In the genomic region with DNA sequence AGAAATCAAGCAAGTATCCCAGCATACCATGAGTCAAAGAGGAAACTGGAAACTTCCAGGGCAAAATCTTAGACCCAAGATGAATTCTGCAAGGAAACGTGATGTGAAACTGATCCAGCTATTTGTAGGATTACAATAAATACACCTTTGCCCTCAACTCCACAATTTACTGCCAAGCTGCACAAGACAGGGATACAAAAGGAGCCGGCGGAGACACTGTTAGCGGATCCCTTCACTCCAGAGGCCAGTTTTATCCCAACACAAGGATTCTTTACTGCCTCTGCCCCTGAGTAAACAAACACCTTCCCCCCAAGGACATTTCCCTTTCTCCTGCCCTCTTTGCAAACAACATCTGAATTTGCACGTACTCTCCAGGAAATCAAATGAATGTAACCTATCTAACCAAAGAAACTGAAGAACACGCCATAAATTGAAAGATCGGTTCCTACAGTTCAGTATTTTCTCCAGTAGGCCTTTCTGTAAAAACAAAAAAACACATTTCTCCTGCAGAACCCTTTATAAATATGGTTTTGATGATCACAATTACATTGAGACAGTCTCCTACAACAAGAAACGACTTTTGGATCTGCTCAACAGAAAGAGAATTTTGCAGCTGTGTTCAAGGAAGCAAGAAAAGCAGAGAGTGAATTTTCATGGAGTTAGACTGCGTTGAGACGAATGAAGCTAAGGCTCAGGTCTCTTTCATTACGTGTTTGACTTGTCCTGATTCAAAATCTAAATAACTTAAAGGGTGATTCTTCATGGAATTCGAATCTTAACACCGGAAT, we compare ENCODE assay signal across 10 cellular contexts. TPM values are rescaled to one million over a fixed set of nuclear protein-coding genes. Genes with fewer than 3 reads are reported as not detected.
DNase-seq lines count a peak whose midpoint lies in the region; ATAC-seq lines count a peak whose summit lies in the region.
"Had no signal": no experiment of that assay in that cellular context is flagged by ENCODE, and none has a peak within 500 bp of the region (broad histone marks: within the 10 kb centered on the region; RNA-seq: fewer than 3 reads in every experiment).

No MANE protein-coding gene starts in this region.

- H3K9me3 ChIP-seq in SK-N-MC (ENCODE audit: low read depth, low read length) (no peaks in the 10 kb centered on the region), iPS-20b (ENCODE audit: insufficient read depth, low read depth, low read length) (no peaks in the 10 kb centered on the region), subcutaneous abdominal adipose tissue (ENCODE audit: control insufficient read depth in 5 of 5, low read length in 5 of 5) (no peaks in the 10 kb centered on the region), GM23248 (ENCODE audit: low read depth) (no peaks in the 10 kb centered on the region)

- H3K36me3 ChIP-seq in SK-N-MC (ENCODE audit: insufficient read depth, low read length) = peaks cover 28% of the 10 kb centered on the region
- peaks cover 24% of the 10 kb centered on the region for H3K36me3 ChIP-seq in iPS-20b (ENCODE audit: insufficient read depth, low read depth, low read length)
- H3K36me3 ChIP-seq in subcutaneous abdominal adipose tissue (ENCODE audit: control insufficient read depth in 5 of 5, insufficient read depth in 5 of 5, low read length in 5 of 5) = no peaks in the 10 kb centered on the region
- H3K36me3 ChIP-seq in GM23248 (ENCODE audit: low read depth) = no peaks in the 10 kb centered on the region

- no peak overlapping the region for H3K4me2 ChIP-seq in GM23248 (ENCODE audit: unreplicated experiment)

- peak overlapping the region; percentile 3 for H3K27ac Mint-ChIP-seq in activated naive CD8-positive, alpha-beta T cell
- no peak overlapping the region for H3K27ac Mint-ChIP-seq in activated naive CD8-positive, alpha-beta T cell treated with anti-CD3 and anti-CD28 coated beads for 36 hours

- ATAC-seq in GM21390 (IDR thresholded peaks at IDR 0.05; ENCODE audit: unreplicated experiment) (no peak), HG02970 (IDR thresholded peaks at IDR 0.05; ENCODE audit: low FRiP score, unreplicated experiment) (no peak)

- H3K4me3 ChIP-seq in SK-N-MC = peak overlapping the region; percentile 73
- peak overlapping the region; percentile 70 for H3K4me3 ChIP-seq in iPS-20b (ENCODE audit: low read length)
- peak overlapping the region in 4 of 5 donors; percentile 36 to 60 (median 51) for H3K4me3 ChIP-seq in subcutaneous abdominal adipose tissue (ENCODE audit: low read depth in 1 of 5, low read length in 5 of 5)
- H3K4me3 ChIP-seq in GM23248 = no peak overlapping the region

- peaks cover 33% of the 10 kb centered on the region for H3K4me1 Mint-ChIP-seq in activated naive CD8-positive, alpha-beta T cell (ENCODE audit: low read depth)
- peaks cover 19% of the 10 kb centered on the region for H3K4me1 Mint-ChIP-seq in activated naive CD8-positive, alpha-beta T cell treated with anti-CD3 and anti-CD28 coated beads for 36 hours

- H3K27ac ChIP-seq in SK-N-MC (peak overlapping the region; percentile 89), iPS-20b (ENCODE audit: low read length) (peak overlapping the region; percentile 51), subcutaneous abdominal adipose tissue (ENCODE audit: low read depth, low read length) (no peak overlapping the region), GM23248 (no peak overlapping the region)
- H3K27ac ChIP-seq: HL-60 had no signal

- H3K9ac ChIP-seq in SK-N-MC (ENCODE audit: insufficient read length) (peak overlapping the region; percentile 77), iPS-20b (ENCODE audit: low read depth, low read length) (peak overlapping the region; percentile 90; the same call in 1 of the 2 replicates), subcutaneous abdominal adipose tissue (ENCODE audit: low read length in 5 of 5) (peak overlapping the region in 2 of 5 donors; percentile 42 to 47), GM23248 (no peak overlapping the region)

- no peak overlapping the region; the same call in 1 of the 2 replicates for H2AFZ ChIP-seq in GM23248

- in situ Hi-C loops in GM23248 (cut with MboI) = no loop called here

- no peak for DNase-seq in activated naive CD8-positive, alpha-beta T cell treated with anti-CD3 and anti-CD28 coated beads for 36 hours
- DNase-seq in SK-N-MC (ENCODE audit: low read depth, low spot score) = no peak
- DNase-seq in GM23248 = no peak

- 58% methylated on average over 13 of the region's 13 CpGs for WGBS in GM23248 (ENCODE audit: low coverage in 1 of 2, low lambda C conversion rate in 2 of 2, missing lambda C conversion rate in 2 of 2), 2 experiments

- peak overlapping the region; percentile 74 for H3K4me3 Mint-ChIP-seq in activated naive CD8-positive, alpha-beta T cell
- H3K4me3 Mint-ChIP-seq in activated naive CD8-positive, alpha-beta T cell treated with anti-CD3 and anti-CD28 coated beads for 36 hours = no peak overlapping the region

- H3K79me2 ChIP-seq in GM23248 (ENCODE audit: insufficient read depth) = no peaks in the 10 kb centered on the region

- H3K27me3 Mint-ChIP-seq in activated naive CD8-positive, alpha-beta T cell = peaks cover 32% of the 10 kb centered on the region
- H3K27me3 Mint-ChIP-seq in activated naive CD8-positive, alpha-beta T cell treated with anti-CD3 and anti-CD28 coated beads for 36 hours = peaks cover 82% of the 10 kb centered on the region

- H3K36me3 Mint-ChIP-seq in activated naive CD8-positive, alpha-beta T cell = no peaks in the 10 kb centered on the region
- no peaks in the 10 kb centered on the region for H3K36me3 Mint-ChIP-seq in activated naive CD8-positive, alpha-beta T cell treated with anti-CD3 and anti-CD28 coated beads for 36 hours

- H3F3A ChIP-seq in GM23248 (ENCODE audit: insufficient read depth) = peaks cover 4% of the 10 kb centered on the region; the same call in 1 of the 2 replicates

- no peaks in the 10 kb centered on the region for H3K9me2 ChIP-seq in GM23248 (ENCODE audit: insufficient read depth)

- H4K20me1 ChIP-seq in GM23248 (ENCODE audit: insufficient read depth) = no peaks in the 10 kb centered on the region

- no peaks in the 10 kb centered on the region for H3K9me3 Mint-ChIP-seq in activated naive CD8-positive, alpha-beta T cell (ENCODE audit: low read depth)
- no peaks in the 10 kb centered on the region for H3K9me3 Mint-ChIP-seq in activated naive CD8-positive, alpha-beta T cell treated with anti-CD3 and anti-CD28 coated beads for 36 hours

- H3K27me3 ChIP-seq in iPS-20b (ENCODE audit: insufficient read depth, low read length) = peaks cover 25% of the 10 kb centered on the region; the same call in 1 of the 2 replicates
- peaks cover 22 to 54% (median 31%) of the 10 kb centered on the region in 5 donors for H3K27me3 ChIP-seq in subcutaneous abdominal adipose tissue (ENCODE audit: control insufficient read depth in 5 of 5, insufficient read depth in 4 of 5, low read length in 5 of 5)
- peaks cover 57% of the 10 kb centered on the region for H3K27me3 ChIP-seq in GM23248 (replicated peaks; ENCODE audit: insufficient read depth)

- peaks cover 15% of the 10 kb centered on the region for H3K4me1 ChIP-seq in iPS-20b (ENCODE audit: insufficient read depth, low read length)
- H3K4me1 ChIP-seq in subcutaneous abdominal adipose tissue (ENCODE audit: control insufficient read depth in 5 of 5, insufficient read depth in 5 of 5, low read length in 5 of 5) = peaks cover 2 to 23% (median 15%) of the 10 kb centered on the region in 5 donors
- no peaks in the 10 kb centered on the region for H3K4me1 ChIP-seq in GM23248 (ENCODE audit: insufficient read depth)

RNA-seq across cellular contexts. Expression of a gene that starts 1.4 kb away (rescaled TPM):
- 1 to 10 TPM; 5.2 to 5.4 TPM for total RNA-seq in activated naive CD8-positive, alpha-beta T cell treated with anti-CD3 and anti-CD28 coated beads for 36 hours
- total RNA-seq in GM23248 (2014; rRNA removed; shearing (Covaris generic)) = 0.11 and 0.13 TPM in 2 replicates
- polyA plus RNA-seq in GM23248 (2016; fragmentation: Nextera tagmentation; extraction: Ambion mirVana) = 0.13 and 0.23 TPM in 2 replicates

RNA-seq across cellular contexts. Expression of a gene that starts 20.3 kb away (rescaled TPM):
- 1 to 10 TPM; 3.5 to 4.1 TPM for total RNA-seq in activated naive CD8-positive, alpha-beta T cell treated with anti-CD3 and anti-CD28 coated beads for 36 hours
- total RNA-seq in GM23248 (2014; rRNA removed; shearing (Covaris generic)) = 2.7 and 3.9 TPM in 2 replicates
- polyA plus RNA-seq in GM23248 (2016; fragmentation: Nextera tagmentation; extraction: Ambion mirVana) = 5.9 and 6.4 TPM in 2 replicates

RNA-seq across cellular contexts. Expression of a gene that starts 45.8 kb away (rescaled TPM):
- total RNA-seq in activated naive CD8-positive, alpha-beta T cell treated with anti-CD3 and anti-CD28 coated beads for 36 hours = not detected
- total RNA-seq in GM23248 (2014; rRNA removed; shearing (Covaris generic)) = not detected in 2 replicates
- not detected in 2 replicates for polyA plus RNA-seq in GM23248 (2016; fragmentation: Nextera tagmentation; extraction: Ambion mirVana)
- total RNA-seq: glomerular endothelial cell had no signal

Comparison
In these comparisons a context has a peak if more than half of its experiments do, and no peak if none do; other contexts are left out.
1. H3K27ac ChIP-seq: peak in SK-N-MC (single experiment) and iPS-20b (single experiment); none in subcutaneous abdominal adipose tissue (single experiment) and GM23248 (single experiment).